In the genomic region with DNA sequence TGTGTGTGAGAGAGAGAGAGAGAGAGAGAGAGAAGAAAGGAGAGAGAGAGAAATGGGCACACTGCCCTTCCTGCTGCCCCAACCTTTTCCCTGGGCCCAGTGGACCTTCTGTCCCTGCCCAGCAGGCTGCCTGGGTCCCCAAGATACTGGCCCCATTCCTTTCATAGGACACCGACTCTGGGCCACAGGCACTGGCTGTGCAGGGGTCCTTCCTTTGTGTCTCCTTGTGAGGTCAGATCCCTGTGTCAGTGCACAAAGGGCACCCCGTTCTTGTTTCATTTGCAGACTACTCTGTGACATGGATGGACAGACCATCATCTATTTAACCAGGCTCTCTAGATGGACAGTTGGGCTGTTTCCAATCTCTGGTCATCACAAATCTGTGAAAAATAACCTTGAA, we compare ENCODE assay signal across 2 cellular contexts.
TF ChIP-seq lines count a peak whose summit lies in the region.

No MANE protein-coding gene starts in this region.

TF ChIP-seq in SK-N-SH, 30 proteins besides CTCF, POLR2A, EP300 and RAD21 (continued from another document):
- TF ChIP-seq, protein P1, sequence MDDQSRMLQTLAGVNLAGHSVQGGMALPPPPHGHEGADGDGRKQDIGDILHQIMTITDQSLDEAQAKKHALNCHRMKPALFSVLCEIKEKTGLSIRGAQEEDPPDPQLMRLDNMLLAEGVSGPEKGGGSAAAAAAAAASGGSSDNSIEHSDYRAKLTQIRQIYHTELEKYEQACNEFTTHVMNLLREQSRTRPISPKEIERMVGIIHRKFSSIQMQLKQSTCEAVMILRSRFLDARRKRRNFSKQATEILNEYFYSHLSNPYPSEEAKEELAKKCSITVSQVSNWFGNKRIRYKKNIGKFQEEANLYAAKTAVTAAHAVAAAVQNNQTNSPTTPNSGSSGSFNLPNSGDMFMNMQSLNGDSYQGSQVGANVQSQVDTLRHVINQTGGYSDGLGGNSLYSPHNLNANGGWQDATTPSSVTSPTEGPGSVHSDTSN (IDR thresholded peaks at IDR 0.05), result no peak
- TF ChIP-seq TCF12 (IDR thresholded peaks at IDR 0.05), result no peak
- TF ChIP-seq, protein P2, sequence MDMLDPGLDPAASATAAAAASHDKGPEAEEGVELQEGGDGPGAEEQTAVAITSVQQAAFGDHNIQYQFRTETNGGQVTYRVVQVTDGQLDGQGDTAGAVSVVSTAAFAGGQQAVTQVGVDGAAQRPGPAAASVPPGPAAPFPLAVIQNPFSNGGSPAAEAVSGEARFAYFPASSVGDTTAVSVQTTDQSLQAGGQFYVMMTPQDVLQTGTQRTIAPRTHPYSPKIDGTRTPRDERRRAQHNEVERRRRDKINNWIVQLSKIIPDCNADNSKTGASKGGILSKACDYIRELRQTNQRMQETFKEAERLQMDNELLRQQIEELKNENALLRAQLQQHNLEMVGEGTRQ (IDR thresholded peaks at IDR 0.05; ENCODE audit: borderline replicate concordance, low read depth, low read length), result no peak

TF ChIP-seq in SK-N-SH treated with all-trans-retinoic acid at 6 μM for 48 hours, 23 proteins besides CTCF, POLR2A, EP300 and RAD21 (continued from another document):
- no peak for TF ChIP-seq ZNF565 (CRISPR knock-in tag; conservative IDR thresholded peaks at IDR 0.05; ENCODE audit: low read depth)
- TF ChIP-seq, protein P3, sequence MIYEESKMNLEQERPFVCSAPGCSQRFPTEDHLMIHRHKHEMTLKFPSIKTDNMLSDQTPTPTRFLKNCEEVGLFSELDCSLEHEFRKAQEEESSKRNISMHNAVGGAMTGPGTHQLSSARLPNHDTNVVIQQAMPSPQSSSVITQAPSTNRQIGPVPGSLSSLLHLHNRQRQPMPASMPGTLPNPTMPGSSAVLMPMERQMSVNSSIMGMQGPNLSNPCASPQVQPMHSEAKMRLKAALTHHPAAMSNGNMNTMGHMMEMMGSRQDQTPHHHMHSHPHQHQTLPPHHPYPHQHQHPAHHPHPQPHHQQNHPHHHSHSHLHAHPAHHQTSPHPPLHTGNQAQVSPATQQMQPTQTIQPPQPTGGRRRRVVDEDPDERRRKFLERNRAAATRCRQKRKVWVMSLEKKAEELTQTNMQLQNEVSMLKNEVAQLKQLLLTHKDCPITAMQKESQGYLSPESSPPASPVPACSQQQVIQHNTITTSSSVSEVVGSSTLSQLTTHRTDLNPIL (CRISPR knock-in tag; IDR thresholded peaks at IDR 0.05; ENCODE audit: low read depth), result no peak
- TF ChIP-seq, protein P4, sequence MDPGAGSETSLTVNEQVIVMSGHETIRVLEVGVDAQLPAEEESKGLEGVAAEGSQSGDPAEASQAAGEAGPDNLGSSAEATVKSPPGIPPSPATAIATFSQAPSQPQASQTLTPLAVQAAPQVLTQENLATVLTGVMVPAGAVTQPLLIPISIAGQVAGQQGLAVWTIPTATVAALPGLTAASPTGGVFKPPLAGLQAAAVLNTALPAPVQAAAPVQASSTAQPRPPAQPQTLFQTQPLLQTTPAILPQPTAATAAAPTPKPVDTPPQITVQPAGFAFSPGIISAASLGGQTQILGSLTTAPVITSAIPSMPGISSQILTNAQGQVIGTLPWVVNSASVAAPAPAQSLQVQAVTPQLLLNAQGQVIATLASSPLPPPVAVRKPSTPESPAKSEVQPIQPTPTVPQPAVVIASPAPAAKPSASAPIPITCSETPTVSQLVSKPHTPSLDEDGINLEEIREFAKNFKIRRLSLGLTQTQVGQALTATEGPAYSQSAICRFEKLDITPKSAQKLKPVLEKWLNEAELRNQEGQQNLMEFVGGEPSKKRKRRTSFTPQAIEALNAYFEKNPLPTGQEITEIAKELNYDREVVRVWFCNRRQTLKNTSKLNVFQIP (CRISPR knock-in tag; IDR thresholded peaks at IDR 0.05; ENCODE audit: borderline replicate concordance, low read depth), result no peak
- no peak for TF ChIP-seq BACH2 (CRISPR knock-in tag; IDR thresholded peaks at IDR 0.05; ENCODE audit: borderline replicate concordance)
- no peak for TF ChIP-seq RARB (CRISPR knock-in tag; IDR thresholded peaks at IDR 0.05)
